In genomic region chr10:49610735-49611165, GRCh38 we compare ENCODE assay signal across 15 cellular contexts. TPM values are rescaled to one million over a fixed set of nuclear protein-coding genes. Genes with fewer than 3 reads are reported as not detected.
DNase-seq lines count a peak whose midpoint lies in the region; ATAC-seq and TF ChIP-seq lines count a peak whose summit lies in the region.
"Had no signal": no experiment of that assay in that cellular context is flagged by ENCODE, and none has a peak within 500 bp of the region (broad histone marks: within the 10 kb centered on the region; RNA-seq: fewer than 3 reads in every experiment).

No MANE protein-coding gene starts in this region.

- H3K27ac ChIP-seq in Peyer's patch = no peak overlapping the region
- no peak overlapping the region for H3K27ac ChIP-seq in iPS-20b (ENCODE audit: low read length)
- no peak overlapping the region for H3K27ac ChIP-seq in psoas muscle
- H3K27ac ChIP-seq in Karpas-422 (ENCODE audit: low read length) = no peak overlapping the region
- H3K27ac ChIP-seq: brain microvascular endothelial cell, SJSA1 had no signal

- 2 to 4% (median 2%) methylated on average over 27 to 40 of the region's 40 CpGs for WGBS in psoas muscle, 3 donors

- H3K9ac ChIP-seq in iPS-20b (ENCODE audit: low read depth, low read length) (no peak overlapping the region), Karpas-422 (ENCODE audit: low read length) (no peak overlapping the region)

- H4K20me1 ChIP-seq in Karpas-422 (ENCODE audit: insufficient read depth, low read depth, low read length) = 0 out of 2 replicates have a peak, but pooled peaks cover 4% of the 10 kb centered on the region

- H3K36me3 ChIP-seq in Peyer's patch = no peaks in the 10 kb centered on the region
- H3K36me3 ChIP-seq in iPS-20b (ENCODE audit: insufficient read depth, low read depth, low read length) = no peaks in the 10 kb centered on the region
- no peaks in the 10 kb centered on the region for H3K36me3 ChIP-seq in psoas muscle (ENCODE audit: insufficient read depth in 1 of 2, low read depth in 1 of 2)
- no peaks in the 10 kb centered on the region for H3K36me3 ChIP-seq in Karpas-422 (ENCODE audit: insufficient read depth, low read length)
- H3K36me3 ChIP-seq: brain microvascular endothelial cell, SJSA1 had no signal

- peak; percentile 28 for DNase-seq in GM20000 (ENCODE audit: low spot score)
- peak in 2 of 3 donors; percentile 28 to 34 for DNase-seq in Peyer's patch
- DNase-seq in psoas muscle = peak in 1 of 2 donors; percentile 38
- no peak for DNase-seq in Karpas-422
- no peak for DNase-seq in GM10266 (ENCODE audit: extremely low spot score)
- no peak for DNase-seq in T1000 (lab: John Stamatoyannopoulos, UW)
- DNase-seq: activated naive CD4-positive, alpha-beta T cell; brain microvascular endothelial cell; CD4-positive, CD25-positive, alpha-beta regulatory T cell had no signal

- H3K27me3 ChIP-seq in Peyer's patch (peaks cover 0 to 43% of the 10 kb centered on the region in 2 donors), iPS-20b (ENCODE audit: insufficient read depth, low read length) (peaks cover 100% of the 10 kb centered on the region), psoas muscle (ENCODE audit: insufficient read depth in 3 of 3, low read length in 2 of 3) (peaks cover 7 to 94% (median 55%) of the 10 kb centered on the region in 3 donors), Karpas-422 (ENCODE audit: low read length) (no peaks in the 10 kb centered on the region)

- H2AFZ ChIP-seq in Karpas-422 (ENCODE audit: low read length) = no peak overlapping the region

- H3K9me2 ChIP-seq in Karpas-422 (replicated peaks; ENCODE audit: insufficient read depth, low read length) = no peaks in the 10 kb centered on the region

- no peaks in the 10 kb centered on the region for H3K79me2 ChIP-seq in Karpas-422 (ENCODE audit: low read length)

- ATAC-seq in psoas muscle = no peak
- ATAC-seq: HepG2 had no signal

- TF ChIP-seq POLR2A in Peyer's patch (IDR thresholded peaks at IDR 0.05) = no peak

- H3K4me1 ChIP-seq in Peyer's patch = peaks cover 0 to 21% (median 0%) of the 10 kb centered on the region in 4 donors
- H3K4me1 ChIP-seq in iPS-20b (ENCODE audit: insufficient read depth, low read length) = peaks cover 4% of the 10 kb centered on the region; the same call in 1 of the 2 replicates
- peaks cover 11% of the 10 kb centered on the region for H3K4me1 ChIP-seq in psoas muscle
- H3K4me1 ChIP-seq in Karpas-422 (ENCODE audit: low read length) = no peaks in the 10 kb centered on the region

- no peak for TF ChIP-seq CTCF in GM20000 (IDR thresholded peaks at IDR 0.05; ENCODE audit: extremely low read depth, missing control alignments)
- TF ChIP-seq CTCF in Peyer's patch (IDR thresholded peaks at IDR 0.05) = no peak
- TF ChIP-seq CTCF in psoas muscle (IDR thresholded peaks at IDR 0.05) = no peak
- TF ChIP-seq CTCF in GM10266 (IDR thresholded peaks at IDR 0.05; ENCODE audit: control insufficient read depth, insufficient read depth, low read depth, missing control alignments) = no peak

- intact Hi-C loops in psoas muscle (cut with DNase I) = no loop called here

- H3K9me3 ChIP-seq in Peyer's patch (peaks cover 0 to 9% (median 0%) of the 10 kb centered on the region in 4 donors), iPS-20b (ENCODE audit: insufficient read depth, low read depth, low read length) (no peaks in the 10 kb centered on the region; the same call in 1 of the 2 replicates), psoas muscle (no peaks in the 10 kb centered on the region), Karpas-422 (ENCODE audit: low read length) (no peaks in the 10 kb centered on the region)

- peak overlapping the region in 1 of 4 donors; percentile 19 for H3K4me3 ChIP-seq in Peyer's patch
- peak overlapping the region; percentile 41; the same call in 1 of the 2 replicates for H3K4me3 ChIP-seq in iPS-20b (ENCODE audit: low read length)
- peak overlapping the region; percentile 38 for H3K4me3 ChIP-seq in psoas muscle
- H3K4me3 ChIP-seq in Karpas-422 (ENCODE audit: low read length) = no peak overlapping the region
- H3K4me3 ChIP-seq: lung, SJSA1 had no signal

- H3K4me2 ChIP-seq in Karpas-422 (ENCODE audit: low read depth, low read length, poor library complexity, severe bottlenecking) = no peak overlapping the region

RNA-seq across cellular contexts. Expression of gene SLC18A3, which starts 0.6 kb away (rescaled TPM):
- under 1 TPM in 1 of 4 donors, not detected in 3; 0.47 TPM for total RNA-seq in Peyer's patch
- not detected for total RNA-seq in psoas muscle
- polyA plus RNA-seq in psoas muscle = not detected
- not detected in 2 replicates for total RNA-seq in Karpas-422 (2014; rRNA removed; shearing (Covaris generic); ENCODE audit: low replicate concordance)
- total RNA-seq: activated CD8-positive, alpha-beta memory T cell treated with anti-CD3 and anti-CD28 coated beads for 36 hours; CD4-positive, CD25-positive, alpha-beta regulatory T cell; HepG2; lung; SJSA1 had no signal
- polyA plus RNA-seq: CD4-positive, CD25-positive, alpha-beta regulatory T cell; HepG2; lung had no signal

RNA-seq across cellular contexts. Expression of gene CHAT, which starts 3.1 kb away (rescaled TPM):
- total RNA-seq in Peyer's patch (1 to 10 TPM in 3 of 4 donors, not detected in 1; 2.1 to 3.8 (median 3.4) TPM), psoas muscle (not detected)
- not detected for polyA plus RNA-seq in psoas muscle
- total RNA-seq in Karpas-422 (2014; rRNA removed; shearing (Covaris generic); ENCODE audit: low replicate concordance) = not detected in 2 replicates
- total RNA-seq: activated CD8-positive, alpha-beta memory T cell treated with anti-CD3 and anti-CD28 coated beads for 36 hours; CD4-positive, CD25-positive, alpha-beta regulatory T cell; HepG2; lung; SJSA1 had no signal
- polyA plus RNA-seq: CD4-positive, CD25-positive, alpha-beta regulatory T cell; HepG2; lung; thymus had no signal

Comparison
In these comparisons a context has a peak if more than half of its experiments do, and no peak if none do; other contexts are left out.
1. DNase-seq: peak in GM20000 (single experiment) and Peyer's patch (2 of 3); none in Karpas-422 (single experiment), GM10266 (single experiment) and T1000 (single experiment).